ENCODE assay signal across 21 cellular contexts in genomic region chr15:27884726-27885125, GRCh38.
A peak's percentile ranks its signal among the peaks of the same experiment; 100 is the strongest.
DNase-seq lines count a peak whose midpoint lies in the region; ATAC-seq, FAIRE-seq and TF ChIP-seq lines count a peak whose summit lies in the region.
"Had no signal": no experiment of that assay in that cellular context is flagged by ENCODE, and none has a peak within 500 bp of the region (broad histone marks: within the 10 kb centered on the region; RNA-seq: fewer than 3 reads in every experiment).

No MANE protein-coding gene starts in this region.

- FAIRE-seq in keratinocyte (lab: Jason Lieb, UNC): no peak
- FAIRE-seq: A549, GM12878, GM19239, H54 had no signal

- dilution Hi-C loops in keratinocyte (cut with MboI; ENCODE audit: extremely low pct_ligation_motif_present, low sequenced_read_pairs): no loop called here

- intact Hi-C loops in esophagus squamous epithelium (cut with DNase I): no loop called here

- peak overlapping the region; percentile 90 for H2AFZ ChIP-seq in keratinocyte (ENCODE audit: control insufficient read depth, low read length)
- H2AFZ ChIP-seq: GM23338 had no signal

- no peaks in the 10 kb centered on the region for H3K36me3 ChIP-seq in esophagus squamous epithelium
- no peaks in the 10 kb centered on the region for H3K36me3 ChIP-seq in keratinocyte (ENCODE audit: control insufficient read depth in 2 of 2, extremely low read depth in 1 of 2, insufficient read depth in 2 of 2, low read length in 2 of 2)
- H3K36me3 ChIP-seq in gastroesophageal sphincter: no peaks in the 10 kb centered on the region

- H3K9me3 ChIP-seq in esophagus squamous epithelium: peaks cover 0 to 32% (median 14%) of the 10 kb centered on the region in 3 donors
- H3K9me3 ChIP-seq in keratinocyte (ENCODE audit: control insufficient read depth, low read depth, low read length): no peaks in the 10 kb centered on the region
- peaks cover 0 to 31% (median 0%) of the 10 kb centered on the region in 3 donors for H3K9me3 ChIP-seq in gastroesophageal sphincter

- no peaks in the 10 kb centered on the region for H4K20me1 ChIP-seq in keratinocyte (ENCODE audit: control insufficient read depth, extremely low read depth, insufficient read depth, low read length)

- TF ChIP-seq CTCF in esophagus squamous epithelium (IDR thresholded peaks at IDR 0.05) (no peak), keratinocyte (optimal IDR thresholded peaks at IDR 0.05 in 1 of 3, IDR thresholded peaks at IDR 0.05 in 1 of 3, conservative IDR thresholded peaks at IDR 0.05 in 1 of 3; ENCODE audit: extremely low read depth in 1 of 3, insufficient read depth in 2 of 3, low read length in 3 of 3) (no peak), GM10266 (IDR thresholded peaks at IDR 0.05; ENCODE audit: control insufficient read depth, insufficient read depth, low read depth, missing control alignments) (no peak), gastroesophageal sphincter (IDR thresholded peaks at IDR 0.05) (no peak)

- WGBS in esophagus squamous epithelium, 2 donors: 22 to 35% methylated on average over 4 of the region's 4 CpGs
- 26 to 34% methylated on average over 4 of the region's 4 CpGs for WGBS in gastroesophageal sphincter (ENCODE audit: low coverage in 1 of 2), 2 donors

- no peaks in the 10 kb centered on the region for H3K9me1 ChIP-seq in keratinocyte (ENCODE audit: control insufficient read depth, extremely low read depth, insufficient read depth, low read length)

- H3K4me2 ChIP-seq in keratinocyte (ENCODE audit: control insufficient read depth, extremely low read depth, insufficient read depth, low read depth, low read length): peak overlapping the region; percentile 52
- H3K4me2 ChIP-seq: A549, GM23338 had no signal

- ATAC-seq in gastroesophageal sphincter (no peak), GM21528 (IDR thresholded peaks at IDR 0.05; ENCODE audit: low FRiP score, unreplicated experiment) (no peak)
- ATAC-seq: A549, GM12878, GM23338 had no signal

- H3K4me1 ChIP-seq in esophagus squamous epithelium (peaks cover 0 to 18% (median 0%) of the 10 kb centered on the region in 3 donors), keratinocyte (ENCODE audit: control insufficient read depth, extremely low read depth, insufficient read depth, low read length) (peaks cover 19% of the 10 kb centered on the region), gastroesophageal sphincter (no peaks in the 10 kb centered on the region)
- H3K4me1 ChIP-seq: A549 had no signal

- H3K4me3 ChIP-seq in esophagus squamous epithelium: no peak overlapping the region
- H3K4me3 ChIP-seq in keratinocyte (ENCODE audit: control insufficient read depth in 2 of 3, extremely low read depth in 1 of 3, insufficient read depth in 2 of 3, low read depth in 1 of 3, low read length in 3 of 3): no peak overlapping the region
- no peak overlapping the region for H3K4me3 ChIP-seq in gastroesophageal sphincter
- H3K4me3 ChIP-seq: A549, GM12878, GM23338 had no signal

- no peak for TF ChIP-seq POLR2A in esophagus squamous epithelium (IDR thresholded peaks at IDR 0.05)
- no peak for TF ChIP-seq POLR2A in gastroesophageal sphincter (IDR thresholded peaks at IDR 0.05)

- H3K27me3 ChIP-seq in esophagus squamous epithelium: no peaks in the 10 kb centered on the region
- no peaks in the 10 kb centered on the region for H3K27me3 ChIP-seq in keratinocyte (ENCODE audit: control insufficient read depth, extremely low read depth, insufficient read depth, low read length)
- H3K27me3 ChIP-seq in gastroesophageal sphincter: no peaks in the 10 kb centered on the region

- no peak for TF ChIP-seq EP300 in gastroesophageal sphincter (IDR thresholded peaks at IDR 0.05)

- H3K27ac ChIP-seq in esophagus squamous epithelium (peak overlapping the region in 3 of 4 donors; percentile 4 to 46 (median 39)), keratinocyte (ENCODE audit: control insufficient read depth, insufficient read depth, low read length) (peak overlapping the region; percentile 22), gastroesophageal sphincter (no peak overlapping the region)
- H3K27ac ChIP-seq: 22Rv1, A549, C4-2B, HL-60 had no signal

- H3K79me2 ChIP-seq in keratinocyte (ENCODE audit: control insufficient read depth, insufficient read depth, low read length): no peaks in the 10 kb centered on the region

- peak; percentile 1 for DNase-seq in COLO829 (ENCODE audit: low spot score)
- DNase-seq in esophagus squamous epithelium (lab: John Stamatoyannopoulos, UW): no peak
- DNase-seq in keratinocyte (ENCODE audit: low read depth, low spot score): no peak
- peak; percentile 62 for DNase-seq in pons (ENCODE audit: low spot score)
- no peak for DNase-seq in GM10266 (ENCODE audit: extremely low spot score)
- DNase-seq: AML-193; CD4-positive, alpha-beta T cell; DMS153; DMS79 treated with DMSO at 0.1 percent for 48 hours; GF-D8; HCEC 1CT had no signal

- no peak overlapping the region for H3K9ac ChIP-seq in keratinocyte (ENCODE audit: control insufficient read depth, extremely low read depth, insufficient read depth, low read length)

Comparison
In these comparisons a context has a peak if more than half of its experiments do, and no peak if none do; other contexts are left out.
1. DNase-seq: peak in COLO829 (single experiment) and pons (single experiment); none in esophagus squamous epithelium (single experiment), keratinocyte (single experiment) and GM10266 (single experiment).
2. H3K27ac ChIP-seq: peak in esophagus squamous epithelium (3 of 4) and keratinocyte (single experiment); none in gastroesophageal sphincter (0 of 4).